2 cellular contexts compared by ENCODE assay signal in genomic region chr22:39303892-39304671, GRCh38.
A peak's percentile ranks its signal among the peaks of the same experiment; 100 is the strongest.
TF ChIP-seq lines count a peak whose summit lies in the region.

No MANE protein-coding gene starts in this region.

TF ChIP-seq in IMR-90, 13 proteins besides CTCF, POLR2A, EP300 and RAD21:
- TF ChIP-seq, protein P1, sequence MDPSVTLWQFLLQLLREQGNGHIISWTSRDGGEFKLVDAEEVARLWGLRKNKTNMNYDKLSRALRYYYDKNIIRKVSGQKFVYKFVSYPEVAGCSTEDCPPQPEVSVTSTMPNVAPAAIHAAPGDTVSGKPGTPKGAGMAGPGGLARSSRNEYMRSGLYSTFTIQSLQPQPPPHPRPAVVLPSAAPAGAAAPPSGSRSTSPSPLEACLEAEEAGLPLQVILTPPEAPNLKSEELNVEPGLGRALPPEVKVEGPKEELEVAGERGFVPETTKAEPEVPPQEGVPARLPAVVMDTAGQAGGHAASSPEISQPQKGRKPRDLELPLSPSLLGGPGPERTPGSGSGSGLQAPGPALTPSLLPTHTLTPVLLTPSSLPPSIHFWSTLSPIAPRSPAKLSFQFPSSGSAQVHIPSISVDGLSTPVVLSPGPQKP (IDR thresholded peaks at IDR 0.05; ENCODE audit: borderline replicate concordance, low read depth, low read length): no peak
- TF ChIP-seq FOS (IDR thresholded peaks at IDR 0.05; ENCODE audit: low read depth, low read length): no peak
- no peak for TF ChIP-seq CEBPB (IDR thresholded peaks at IDR 0.05; ENCODE audit: low read depth, low read length)
- TF ChIP-seq BHLHE40 (IDR thresholded peaks at IDR 0.05; ENCODE audit: low read depth, low read length): no peak
- TF ChIP-seq SMC3 (IDR thresholded peaks at IDR 0.05; ENCODE audit: low read depth, low read length): no peak
TF ChIP-seq in IMR-90: peak in this region for 0.

TF ChIP-seq in K562, 482 proteins besides CTCF, POLR2A, EP300 and RAD21:
- TF ChIP-seq ZBED1 (IDR thresholded peaks at IDR 0.05) (no peak), ZKSCAN1 (IDR thresholded peaks at IDR 0.05; ENCODE audit: low read depth, low read length) (peak; percentile 49; the same call in 1 of the 2 replicates), ZC3H4 (CRISPR knock-in tag; IDR thresholded peaks at IDR 0.05; ENCODE audit: borderline replicate concordance) (no peak), CEBPZ (IDR thresholded peaks at IDR 0.05; ENCODE audit: borderline replicate concordance, low read depth, low read length) (no peak), FOXM1 (IDR thresholded peaks at IDR 0.05; ENCODE audit: low read depth) (no peak), FOXM1 (CRISPR knock-in tag; IDR thresholded peaks at IDR 0.05; ENCODE audit: low read depth) (no peak)
- TF ChIP-seq, protein P2, sequence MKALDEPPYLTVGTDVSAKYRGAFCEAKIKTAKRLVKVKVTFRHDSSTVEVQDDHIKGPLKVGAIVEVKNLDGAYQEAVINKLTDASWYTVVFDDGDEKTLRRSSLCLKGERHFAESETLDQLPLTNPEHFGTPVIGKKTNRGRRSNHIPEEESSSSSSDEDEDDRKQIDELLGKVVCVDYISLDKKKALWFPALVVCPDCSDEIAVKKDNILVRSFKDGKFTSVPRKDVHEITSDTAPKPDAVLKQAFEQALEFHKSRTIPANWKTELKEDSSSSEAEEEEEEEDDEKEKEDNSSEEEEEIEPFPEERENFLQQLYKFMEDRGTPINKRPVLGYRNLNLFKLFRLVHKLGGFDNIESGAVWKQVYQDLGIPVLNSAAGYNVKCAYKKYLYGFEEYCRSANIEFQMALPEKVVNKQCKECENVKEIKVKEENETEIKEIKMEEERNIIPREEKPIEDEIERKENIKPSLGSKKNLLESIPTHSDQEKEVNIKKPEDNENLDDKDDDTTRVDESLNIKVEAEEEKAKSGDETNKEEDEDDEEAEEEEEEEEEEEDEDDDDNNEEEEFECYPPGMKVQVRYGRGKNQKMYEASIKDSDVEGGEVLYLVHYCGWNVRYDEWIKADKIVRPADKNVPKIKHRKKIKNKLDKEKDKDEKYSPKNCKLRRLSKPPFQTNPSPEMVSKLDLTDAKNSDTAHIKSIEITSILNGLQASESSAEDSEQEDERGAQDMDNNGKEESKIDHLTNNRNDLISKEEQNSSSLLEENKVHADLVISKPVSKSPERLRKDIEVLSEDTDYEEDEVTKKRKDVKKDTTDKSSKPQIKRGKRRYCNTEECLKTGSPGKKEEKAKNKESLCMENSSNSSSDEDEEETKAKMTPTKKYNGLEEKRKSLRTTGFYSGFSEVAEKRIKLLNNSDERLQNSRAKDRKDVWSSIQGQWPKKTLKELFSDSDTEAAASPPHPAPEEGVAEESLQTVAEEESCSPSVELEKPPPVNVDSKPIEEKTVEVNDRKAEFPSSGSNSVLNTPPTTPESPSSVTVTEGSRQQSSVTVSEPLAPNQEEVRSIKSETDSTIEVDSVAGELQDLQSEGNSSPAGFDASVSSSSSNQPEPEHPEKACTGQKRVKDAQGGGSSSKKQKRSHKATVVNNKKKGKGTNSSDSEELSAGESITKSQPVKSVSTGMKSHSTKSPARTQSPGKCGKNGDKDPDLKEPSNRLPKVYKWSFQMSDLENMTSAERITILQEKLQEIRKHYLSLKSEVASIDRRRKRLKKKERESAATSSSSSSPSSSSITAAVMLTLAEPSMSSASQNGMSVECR (CRISPR knock-in tag; IDR thresholded peaks at IDR 0.05): no peak
